In genomic region chr1:174743654-174744561, GRCh38 we compare ENCODE assay signal across 8 cellular contexts.
DNase-seq lines count a peak whose midpoint lies in the region; ATAC-seq, FAIRE-seq and TF ChIP-seq lines count a peak whose summit lies in the region.

No MANE protein-coding gene starts in this region.

- no peaks in the 10 kb centered on the region for H3K36me3 Mint-ChIP-seq in T-helper 17 cell (ENCODE audit: low read depth)

- H3K4me1 ChIP-seq in gastroesophageal sphincter (peaks cover 0 to 3% (median 0%) of the 10 kb centered on the region in 3 donors), gastrocnemius medialis (no peaks in the 10 kb centered on the region)

- ATAC-seq in T-helper 17 cell: peak; percentile 57
- ATAC-seq in gastroesophageal sphincter: no peak
- peak in 1 of 2 donors; percentile 30 for ATAC-seq in gastrocnemius medialis
- ATAC-seq in GM21526 (IDR thresholded peaks at IDR 0.05; ENCODE audit: low FRiP score, unreplicated experiment): no peak
- no peak for ATAC-seq in GM19035 (IDR thresholded peaks at IDR 0.05; ENCODE audit: unreplicated experiment)
- ATAC-seq in HG03025 (IDR thresholded peaks at IDR 0.05; ENCODE audit: low FRiP score, unreplicated experiment): no peak

- H3K27ac ChIP-seq in gastroesophageal sphincter (no peak overlapping the region), gastrocnemius medialis (no peak overlapping the region)

- TF ChIP-seq CTCF in gastroesophageal sphincter (IDR thresholded peaks at IDR 0.05): peak; percentile 33 to 67 (median 50)
- TF ChIP-seq CTCF in gastrocnemius medialis (IDR thresholded peaks at IDR 0.05 in 4 of 5, conservative IDR thresholded peaks at IDR 0.05 in 1 of 5): peak in 4 of 5 experiments; percentile 15 to 66 (median 48)

- no peaks in the 10 kb centered on the region for H3K27me3 Mint-ChIP-seq in T-helper 17 cell

- peak; percentile 98 for FAIRE-seq in G401.6 (lab: Jason Lieb, UNC)

- TF ChIP-seq POLR2A in gastroesophageal sphincter (IDR thresholded peaks at IDR 0.05) (no peak), gastrocnemius medialis (IDR thresholded peaks at IDR 0.05) (no peak)

- H3K4me3 ChIP-seq in gastroesophageal sphincter (no peak overlapping the region), gastrocnemius medialis (no peak overlapping the region)

- WGBS in gastroesophageal sphincter (ENCODE audit: low coverage in 1 of 2), 2 donors: 23 to 38% methylated on average over 2 to 4 of the region's 4 CpGs

- no peaks in the 10 kb centered on the region for H3K36me3 ChIP-seq in gastroesophageal sphincter
- H3K36me3 ChIP-seq in gastrocnemius medialis: no peaks in the 10 kb centered on the region

- H3K4me1 Mint-ChIP-seq in T-helper 17 cell: peaks cover 16% of the 10 kb centered on the region

- in situ Hi-C loops in gastrocnemius medialis (cut with MboI; ENCODE audit: low sequenced_read_pairs in 4 of 4): loop anchor here in 3 of 4 donors (10.0 to 25.0 kb wide), 2 partner anchors 482 to 489 kb away; no protein-coding TSS in a partner anchor

- intact Hi-C loops in gastrocnemius medialis (cut with DNase I; ENCODE audit: low total_unique reads): loop anchor here (5.0 to 10.0 kb wide), 2 partner anchors 487 to 1999 kb away; no protein-coding TSS in a partner anchor

- DNase-seq in MV-4-11 (lab: John Stamatoyannopoulos, UW): peak; percentile 45
- DNase-seq in T-helper 17 cell: no peak
- no peak for DNase-seq in gastrocnemius medialis

- H3K27ac Mint-ChIP-seq in T-helper 17 cell: no peak overlapping the region

- H3K4me3 Mint-ChIP-seq in T-helper 17 cell: no peak overlapping the region

- no peaks in the 10 kb centered on the region for H3K9me3 ChIP-seq in T-helper 17 cell (ENCODE audit: control insufficient read depth, low read length, poor library complexity, severe bottlenecking)
- H3K9me3 ChIP-seq in gastroesophageal sphincter: no peaks in the 10 kb centered on the region
- H3K9me3 ChIP-seq in gastrocnemius medialis: no peaks in the 10 kb centered on the region

- no peak for TF ChIP-seq EP300 in gastroesophageal sphincter (IDR thresholded peaks at IDR 0.05)

- H3K27me3 ChIP-seq in gastroesophageal sphincter (no peaks in the 10 kb centered on the region), gastrocnemius medialis (no peaks in the 10 kb centered on the region)
